ENCODE assay signal across 18 cellular contexts in genomic region chr4:142307857-142308256, GRCh38.
DNase-seq lines count a peak whose midpoint lies in the region; ATAC-seq and TF ChIP-seq lines count a peak whose summit lies in the region.
"Had no signal": no experiment of that assay in that cellular context is flagged by ENCODE, and none has a peak within 500 bp of the region (broad histone marks: within the 10 kb centered on the region; RNA-seq: fewer than 3 reads in every experiment).

No MANE protein-coding gene starts in this region.

- DNase-seq in LHCN-M2 (ENCODE audit: low read depth) (peak; percentile 90), globus pallidus (ENCODE audit: low spot score) (peak; percentile 3), mucosa of descending colon (peak in 1 of 3 donors; percentile 20), gastrocnemius medialis (peak; percentile 37 to 50), NCI-H345 treated with DMSO at 0.1 percent for 48 hours (lab: John Stamatoyannopoulos, UW; ENCODE audit: unreplicated experiment) (no peak), Kasumi-1 (lab: John Stamatoyannopoulos, UW) (no peak)
- DNase-seq: CD8-positive, alpha-beta T cell; NCI-H1436; NCI-H1930; NCI-H2171; NK-92 treated with Interleukin-12 subunit alpha and Interleukin-12 subunit beta, amount 100 ng/mL, for 24 hours; Peyer's patch; SK-N-SH had no signal

- no peaks in the 10 kb centered on the region for H3K9me3 ChIP-seq in mucosa of descending colon
- no peaks in the 10 kb centered on the region for H3K9me3 ChIP-seq in gastrocnemius medialis
- H3K9me3 ChIP-seq: BLaER1 treated with 17β-estradiol and CSF1 and Interleukin-3, amounts not matched to agents 10 nM and 100 nM; Peyer's patch; SK-N-SH had no signal

- no peak for TF ChIP-seq POLR2A in gastrocnemius medialis (IDR thresholded peaks at IDR 0.05)

- no peaks in the 10 kb centered on the region for H3K27me3 ChIP-seq in gastrocnemius medialis
- H3K27me3 ChIP-seq: BLaER1 treated with 17β-estradiol and CSF1 and Interleukin-3, amounts not matched to agents 10 nM and 100 nM; Peyer's patch had no signal

- H3K4me3 ChIP-seq in mucosa of descending colon, result no peak overlapping the region
- no peak overlapping the region for H3K4me3 ChIP-seq in gastrocnemius medialis
- H3K4me3 ChIP-seq: BLaER1 treated with 17β-estradiol and CSF1 and Interleukin-3, amounts not matched to agents 10 nM and 100 nM; Peyer's patch had no signal

- in situ Hi-C loops in gastrocnemius medialis (cut with MboI; ENCODE audit: low sequenced_read_pairs in 4 of 4), result no loop called here

- H3K27ac ChIP-seq in gastrocnemius medialis, result peak overlapping the region in 3 of 4 donors; percentile 17 to 47 (median 37)
- H3K27ac ChIP-seq: BLaER1 treated with 17β-estradiol and CSF1 and Interleukin-3, amounts not matched to agents 10 nM and 100 nM; KMS-11; Peyer's patch had no signal

- intact Hi-C loops in mucosa of descending colon (cut with DNase I, micrococcal nuclease) (no loop called here), gastrocnemius medialis (cut with DNase I; ENCODE audit: low total_unique reads) (loop anchor here (5.0 kb wide), 1 partner anchor 41 kb away; no protein-coding TSS in a partner anchor)

- peaks cover 3% of the 10 kb centered on the region for H3K4me1 ChIP-seq in mucosa of descending colon (ENCODE audit: low read depth)
- H3K4me1 ChIP-seq in gastrocnemius medialis, result peaks cover 19 to 40% of the 10 kb centered on the region in 2 donors

- ATAC-seq in mucosa of descending colon (peak; percentile 95), gastrocnemius medialis (peak; percentile 77 to 95), HG02588 (IDR thresholded peaks at IDR 0.05; ENCODE audit: unreplicated experiment) (no peak), GM19452 (IDR thresholded peaks at IDR 0.05; ENCODE audit: unreplicated experiment) (no peak)
- ATAC-seq: CD8-positive, alpha-beta T cell; HepG2 had no signal

- TF ChIP-seq CTCF in mucosa of descending colon (IDR thresholded peaks at IDR 0.05), result no peak
- TF ChIP-seq CTCF in gastrocnemius medialis (IDR thresholded peaks at IDR 0.05 in 4 of 5, conservative IDR thresholded peaks at IDR 0.05 in 1 of 5), result no peak

- H3K36me3 ChIP-seq in mucosa of descending colon (ENCODE audit: low read depth) (no peaks in the 10 kb centered on the region), gastrocnemius medialis (no peaks in the 10 kb centered on the region)
- H3K36me3 ChIP-seq: BLaER1 treated with 17β-estradiol and CSF1 and Interleukin-3, amounts not matched to agents 10 nM and 100 nM; Peyer's patch had no signal

Comparison
In these comparisons a context has a peak if more than half of its experiments do, and no peak if none do; other contexts are left out.
1. DNase-seq: peak in LHCN-M2 (single experiment), globus pallidus (single experiment) and gastrocnemius medialis (2 of 2); none in NCI-H345 treated with DMSO at 0.1 percent for 48 hours (single experiment) and Kasumi-1 (0 of 2).
2. ATAC-seq: peak in mucosa of descending colon (single experiment) and gastrocnemius medialis (2 of 2); none in HG02588 (single experiment) and GM19452 (single experiment).